ENCODE assay signal across 15 cellular contexts in genomic region chr10:100830728-100831110, GRCh38.
"Had no signal": no experiment of that assay in that cellular context is flagged by ENCODE, and none has a peak within 500 bp of the region (broad histone marks: within the 10 kb centered on the region; RNA-seq: fewer than 3 reads in every experiment).

No MANE protein-coding gene starts in this region.

- H3K27ac ChIP-seq: epithelial cell of prostate, gastrocnemius medialis, psoas muscle, right lobe of liver, SJSA1, upper lobe of left lung had no signal

- ATAC-seq: activated CD8-positive, alpha-beta memory T cell treated with anti-CD3 and anti-CD28 coated beads, Interleukin-2, amount 10 ng/mL, durations not matched to agents 7 days and 5 days; gastrocnemius medialis; psoas muscle; right lobe of liver; stimulated activated naive B cell treated with anti-CD40 and anti-IgM and Interleukin-4, amounts not matched to agents 10 μg/mL and 1 μg/mL and 100 μg/mL, for 72 hours had no signal

- H3K9me3 ChIP-seq: gastrocnemius medialis, psoas muscle, right lobe of liver, upper lobe of left lung had no signal

- DNase-seq: activated B cell treated with CpG ODN at 0.5 μM for 24 hours; activated CD4-positive, alpha-beta T cell treated with anti-CD3 and anti-CD28 coated beads, Interleukin-2, amount 50 U/mL, for 4 hours; activated CD8-positive, alpha-beta memory T cell treated with anti-CD3 and anti-CD28 coated beads, Interleukin-2, amount 10 ng/mL, durations not matched to agents 7 days and 5 days; activated T-cell treated with anti-CD3 and anti-CD28 coated beads, Interleukin-2, amount 50 U/mL, for 24 hours; central memory CD4-positive, alpha-beta T cell; effector memory CD4-positive, alpha-beta T cell; gastrocnemius medialis; nucleus accumbens; psoas muscle; right lobe of liver; stimulated activated naive B cell treated with anti-CD40 and anti-IgM and Interleukin-4, amounts not matched to agents 10 μg/mL and 1 μg/mL and 100 μg/mL, for 72 hours; substantia nigra had no signal

- H3K9me3 Mint-ChIP-seq: activated B cell treated with CpG ODN at 0.5 μM for 24 hours; activated T-cell treated with anti-CD3 and anti-CD28 coated beads, Interleukin-2, amount 50 U/mL, for 24 hours; stimulated activated naive B cell treated with anti-CD40 and anti-IgM and Interleukin-4, amounts not matched to agents 10 μg/mL and 1 μg/mL and 100 μg/mL, for 72 hours had no signal

- H3K36me3 Mint-ChIP-seq: activated CD8-positive, alpha-beta memory T cell treated with anti-CD3 and anti-CD28 coated beads, Interleukin-2, amount 10 ng/mL, durations not matched to agents 7 days and 5 days had no signal

- H3K36me3 ChIP-seq: gastrocnemius medialis, right lobe of liver, SJSA1, upper lobe of left lung had no signal

- H3K27ac Mint-ChIP-seq: activated B cell treated with CpG ODN at 0.5 μM for 24 hours; activated CD8-positive, alpha-beta memory T cell treated with anti-CD3 and anti-CD28 coated beads, Interleukin-2, amount 10 ng/mL, durations not matched to agents 7 days and 5 days; activated T-cell treated with anti-CD3 and anti-CD28 coated beads, Interleukin-2, amount 50 U/mL, for 24 hours; stimulated activated naive B cell treated with anti-CD40 and anti-IgM and Interleukin-4, amounts not matched to agents 10 μg/mL and 1 μg/mL and 100 μg/mL, for 72 hours had no signal

- H3K4me3 Mint-ChIP-seq: activated CD8-positive, alpha-beta memory T cell treated with anti-CD3 and anti-CD28 coated beads, Interleukin-2, amount 10 ng/mL, durations not matched to agents 7 days and 5 days had no signal

- H3K4me3 ChIP-seq: gastrocnemius medialis, psoas muscle, right lobe of liver, SJSA1, upper lobe of left lung had no signal
